8 cellular contexts compared by ENCODE assay signal in the genomic region with DNA sequence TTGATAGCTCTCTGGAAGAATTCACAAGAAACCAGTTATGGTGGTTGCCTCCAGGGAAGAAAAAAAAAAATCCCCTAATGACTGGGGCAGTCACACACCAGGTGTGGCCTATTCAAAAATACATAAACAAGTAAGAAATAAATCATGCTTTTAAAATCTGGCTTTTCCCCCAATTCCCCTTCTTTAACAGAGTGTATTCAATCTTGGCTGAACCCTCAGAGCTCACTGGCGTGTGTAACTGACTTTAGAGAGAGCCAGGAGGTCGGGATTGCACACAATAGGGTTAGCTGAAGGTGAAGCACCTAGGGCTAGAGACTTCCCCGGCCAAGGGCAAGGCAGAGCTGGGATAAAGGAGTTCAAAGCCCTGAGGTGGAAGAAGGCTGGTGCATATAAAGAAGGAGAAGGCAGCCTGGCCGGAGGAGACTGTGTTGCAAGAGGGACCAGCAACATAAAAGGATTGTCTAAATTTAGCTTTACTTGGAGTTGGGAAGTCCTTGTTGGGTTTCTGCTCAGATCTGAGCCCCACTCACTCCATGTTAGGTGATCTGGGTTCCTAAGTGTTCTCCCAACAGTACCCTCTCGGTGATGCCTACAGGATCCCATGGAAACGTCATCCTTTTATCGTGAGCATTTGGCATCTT. TPM values are rescaled to one million over a fixed set of nuclear protein-coding genes. Genes with fewer than 3 reads are reported as not detected.
A peak's percentile ranks its signal among the peaks of the same experiment; 100 is the strongest.
DNase-seq lines count a peak whose midpoint lies in the region; ATAC-seq and TF ChIP-seq lines count a peak whose summit lies in the region.

No MANE protein-coding gene starts in this region.

- H3K36me3 ChIP-seq in esophagus squamous epithelium (no peaks in the 10 kb centered on the region), urinary bladder (ENCODE audit: insufficient read depth) (no peaks in the 10 kb centered on the region)

- DNase-seq in activated naive CD4-positive, alpha-beta T cell treated with anti-CD3 and anti-CD28 coated beads, Interleukin-2, amount 10 ng/mL, durations not matched to agents 7 days and 5 days: no peak
- no peak for DNase-seq in activated naive CD4-positive, alpha-beta T cell treated with anti-CD3 and anti-CD28 coated beads, Interleukin-2, amount 50 U/mL, for 16 hours
- DNase-seq in esophagus squamous epithelium (lab: John Stamatoyannopoulos, UW) (no peak), NCI-H2196 (lab: John Stamatoyannopoulos, UW; ENCODE audit: unreplicated experiment) (no peak), HUDEP-2 (lab: John Stamatoyannopoulos, UW; ENCODE audit: unreplicated experiment in 76 of 76) (no peak)
- no peak for DNase-seq in stimulated activated CD4-positive, alpha-beta T cell treated with anti-CD3 and anti-CD28 coated beads, Interleukin-15, amount 100 ng/mL, for 24 hours

- no peak overlapping the region for H3K4me3 Mint-ChIP-seq in activated naive CD4-positive, alpha-beta T cell treated with anti-CD3 and anti-CD28 coated beads, Interleukin-2, amount 10 ng/mL, durations not matched to agents 7 days and 5 days

- H3K27ac ChIP-seq in esophagus squamous epithelium (peak overlapping the region; percentile 46 to 78 (median 69)), urinary bladder (ENCODE audit: low read depth) (peak overlapping the region; percentile 41)

- H3K36me3 Mint-ChIP-seq in activated naive CD4-positive, alpha-beta T cell treated with anti-CD3 and anti-CD28 coated beads, Interleukin-2, amount 10 ng/mL, durations not matched to agents 7 days and 5 days: peaks cover 37% of the 10 kb centered on the region

- no peaks in the 10 kb centered on the region for H3K27me3 ChIP-seq in esophagus squamous epithelium

- TF ChIP-seq POLR2A in esophagus squamous epithelium (IDR thresholded peaks at IDR 0.05): no peak

- ATAC-seq in HG03460 (IDR thresholded peaks at IDR 0.05; ENCODE audit: unreplicated experiment): peak; percentile 41

- H3K4me3 ChIP-seq in esophagus squamous epithelium: peak overlapping the region in 1 of 4 donors; percentile 9
- no peak overlapping the region for H3K4me3 ChIP-seq in urinary bladder (ENCODE audit: low read depth, low read length)

- no peaks in the 10 kb centered on the region for H3K9me3 ChIP-seq in esophagus squamous epithelium

- intact Hi-C loops in esophagus squamous epithelium (cut with DNase I): no loop called here

- H3K27me3 Mint-ChIP-seq in activated naive CD4-positive, alpha-beta T cell treated with anti-CD3 and anti-CD28 coated beads, Interleukin-2, amount 10 ng/mL, durations not matched to agents 7 days and 5 days: no peaks in the 10 kb centered on the region

- peak overlapping the region; percentile 35 for H3K27ac Mint-ChIP-seq in activated naive CD4-positive, alpha-beta T cell treated with anti-CD3 and anti-CD28 coated beads, Interleukin-2, amount 10 ng/mL, durations not matched to agents 7 days and 5 days

- peaks cover 8% of the 10 kb centered on the region for H3K9me3 Mint-ChIP-seq in activated naive CD4-positive, alpha-beta T cell treated with anti-CD3 and anti-CD28 coated beads, Interleukin-2, amount 10 ng/mL, durations not matched to agents 7 days and 5 days

- peaks cover 81% of the 10 kb centered on the region for H3K4me1 Mint-ChIP-seq in activated naive CD4-positive, alpha-beta T cell treated with anti-CD3 and anti-CD28 coated beads, Interleukin-2, amount 10 ng/mL, durations not matched to agents 7 days and 5 days

- WGBS in esophagus squamous epithelium, 2 donors: 30 to 44% methylated on average over 7 of the region's 7 CpGs
- 50% methylated on average over 7 of the region's 7 CpGs for WGBS in urinary bladder

- H3K4me1 ChIP-seq in esophagus squamous epithelium (peaks cover 9 to 81% (median 30%) of the 10 kb centered on the region in 3 donors), urinary bladder (ENCODE audit: insufficient read depth) (peaks cover 2% of the 10 kb centered on the region)

- TF ChIP-seq CTCF in esophagus squamous epithelium (IDR thresholded peaks at IDR 0.05): no peak

- CTCF ChIA-PET in activated naive CD4-positive, alpha-beta T cell treated with anti-CD3 and anti-CD28 coated beads, Interleukin-2, amount 10 ng/mL, durations not matched to agents 7 days and 5 days (lab: Charles Lee): no interaction called here

RNA-seq across cellular contexts. Expression of gene FNBP1, which starts 19.7 kb away (rescaled TPM):
- total RNA-seq in esophagus squamous epithelium (10 to 100 TPM; 19.7 to 47.7 (median 26.2) TPM), urinary bladder (121 TPM)
- polyA plus RNA-seq in urinary bladder: 107 TPM

RNA-seq across cellular contexts. Expression of gene GPR107, which starts 30.4 kb away (rescaled TPM):
- 10 to 100 TPM; 18.9 to 27.0 (median 23.2) TPM for total RNA-seq in esophagus squamous epithelium
- 30.1 TPM for total RNA-seq in urinary bladder
- 27.6 TPM for polyA plus RNA-seq in urinary bladder
